Comparison of ENCODE assay signal across 1 cellular context in the genomic region with DNA sequence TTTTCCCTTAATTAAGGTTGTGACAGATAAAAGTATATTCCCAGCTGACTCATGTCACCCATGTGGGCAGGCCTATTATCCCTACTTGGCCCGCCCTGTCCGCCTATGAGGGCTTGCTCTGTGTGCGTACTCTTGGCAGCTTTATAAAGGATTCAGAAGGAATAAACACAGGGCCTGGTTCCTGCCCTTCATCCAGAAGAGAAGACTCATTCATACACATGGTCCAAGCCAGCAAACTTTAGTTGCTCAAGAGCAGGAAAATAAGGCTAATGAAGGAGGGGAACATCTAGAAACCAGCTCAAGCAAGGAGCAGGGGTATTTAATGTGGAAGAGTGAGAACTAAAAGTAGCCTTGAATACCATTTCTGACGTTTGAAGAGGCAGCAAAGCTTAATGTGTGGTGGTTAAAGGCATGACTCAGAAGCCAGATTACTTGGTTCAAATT.
TF ChIP-seq lines count a peak whose summit lies in the region.

No MANE protein-coding gene starts in this region.

TF ChIP-seq in IMR-90, 13 proteins besides CTCF, POLR2A, EP300 and RAD21 (continued from another document):
- TF ChIP-seq USF2 (IDR thresholded peaks at IDR 0.05; ENCODE audit: low read depth, low read length) (peak; percentile 57; the same call in 1 of the 2 replicates), RFX5 (IDR thresholded peaks at IDR 0.05; ENCODE audit: low read depth, low read length) (no peak), CEBPB (IDR thresholded peaks at IDR 0.05; ENCODE audit: low read depth, low read length) (peak; percentile 17; the same call in 1 of the 2 replicates), MXI1 (IDR thresholded peaks at IDR 0.05; ENCODE audit: borderline replicate concordance, low read depth, low read length) (0 out of 2 replicates have a peak, but pooled peaks have one; percentile 26)
TF ChIP-seq in IMR-90: peak in this region for 4.
